ENCODE assay signal across 28 cellular contexts in genomic region chr12:101592931-101593330, GRCh38. TPM values are rescaled to one million over a fixed set of nuclear protein-coding genes. Genes with fewer than 3 reads are reported as not detected.
"Had no signal": no experiment of that assay in that cellular context is flagged by ENCODE, and none has a peak within 500 bp of the region (broad histone marks: within the 10 kb centered on the region; RNA-seq: fewer than 3 reads in every experiment).

No MANE protein-coding gene starts in this region.

- H3K9me3 ChIP-seq: adrenal gland, body of pancreas, SK-N-SH had no signal

- H3K27me3 ChIP-seq: adrenal gland, body of pancreas had no signal

- H3K4me1 ChIP-seq: adrenal gland had no signal

- DNase-seq: activated CD4-positive, alpha-beta T cell treated with anti-CD3 and anti-CD28 coated beads for 36 hours; activated CD4-positive, CD25-positive, alpha-beta regulatory T cell; activated CD8-positive, alpha-beta memory T cell treated with anti-CD3 and anti-CD28 coated beads, Interleukin-2, amount 50 U/mL, for 48 hours; activated CD8-positive, alpha-beta T cell treated with anti-CD3 and anti-CD28 coated beads, Interleukin-2, amount 10 ng/mL, durations not matched to agents 7 days and 5 days; activated naive CD4-positive, alpha-beta T cell treated with anti-CD3 and anti-CD28 coated beads, Interleukin-2, amount 50 U/mL, for 16 hours; activated naive CD8-positive, alpha-beta T cell treated with anti-CD3 and anti-CD28 coated beads, Interleukin-2, amount 10 ng/mL, durations not matched to agents 7 days and 5 days; activated T-cell treated with anti-CD3 and anti-CD28 coated beads, Interleukin-2, amount 50 U/mL, for 1 hour; adrenal gland; anterior cingulate cortex; body of pancreas; central memory CD4-positive, alpha-beta T cell; Karpas-422; NCI-H1930; NCI-H2107; NCI-H2171 treated with DMSO at 0.1 percent for 48 hours; NCI-H226; NCI-H510A; NCI-H526 treated with DMSO at 0.1 percent for 48 hours; NCI-H82; NK-92 treated with Interleukin-12 subunit alpha and Interleukin-12 subunit beta, amount 100 ng/mL, for 24 hours; OCI-M1; RPMI8226; SK-N-SH; T-helper 1 cell had no signal

- H3K36me3 ChIP-seq: adrenal gland had no signal

- H3K4me2 ChIP-seq: SK-N-SH had no signal

- H3K4me3 ChIP-seq: adrenal gland, body of pancreas had no signal

- H3K27ac ChIP-seq: adrenal gland, body of pancreas, VCaP had no signal

- H3K9ac ChIP-seq: SK-N-SH had no signal

RNA-seq across cellular contexts. Expression of gene MYBPC1, which starts 1.8 kb away (rescaled TPM):
- total RNA-seq: activated CD4-positive, alpha-beta T cell treated with anti-CD3 and anti-CD28 coated beads for 36 hours; activated CD8-positive, alpha-beta T cell treated with anti-CD3 and anti-CD28 coated beads, Interleukin-2, amount 10 ng/mL, durations not matched to agents 7 days and 5 days; activated naive CD8-positive, alpha-beta T cell treated with anti-CD3 and anti-CD28 coated beads, Interleukin-2, amount 10 ng/mL, durations not matched to agents 7 days and 5 days; bronchial epithelial cell; chondrocyte; T-helper 2 cell treated with Interferon-gamma antibody and Interleukin-4, amounts not matched to agents 100 ng/mL and 5 ng/mL, for 36 hours had no signal
